In the genomic region with DNA sequence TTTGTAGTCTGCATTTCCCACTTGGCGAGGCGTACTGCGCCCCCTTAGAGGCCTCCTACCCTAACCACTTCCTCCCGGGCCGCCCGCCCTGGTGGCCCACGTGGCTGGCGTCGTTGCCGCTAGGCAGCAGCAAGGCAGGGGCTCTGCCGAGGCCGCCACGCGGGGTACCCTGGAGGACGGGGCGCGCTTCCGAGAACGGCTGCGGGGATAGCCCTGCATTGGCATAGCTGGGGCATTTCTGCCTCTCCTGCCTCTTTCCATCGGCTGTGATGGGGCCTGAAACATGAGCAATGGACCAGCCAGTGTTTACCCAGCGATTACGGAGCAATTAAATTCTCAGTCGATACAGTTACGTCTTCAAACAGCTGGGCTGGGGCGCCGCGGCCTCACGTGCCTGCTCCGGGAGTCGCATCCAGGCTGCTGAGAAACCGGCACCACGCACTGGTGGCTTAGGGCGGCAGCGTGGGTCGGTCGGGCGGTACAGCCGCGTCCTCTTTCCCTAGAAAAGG, we compare ENCODE assay signal across 9 cellular contexts. TPM values are rescaled to one million over a fixed set of nuclear protein-coding genes. Genes with fewer than 3 reads are reported as not detected.
DNase-seq lines count a peak whose midpoint lies in the region; ATAC-seq and TF ChIP-seq lines count a peak whose summit lies in the region.
"Had no signal": no experiment of that assay in that cellular context is flagged by ENCODE, and none has a peak within 500 bp of the region (broad histone marks: within the 10 kb centered on the region; RNA-seq: fewer than 3 reads in every experiment).

No MANE protein-coding gene starts in this region.

- H3K79me2 ChIP-seq in GM23248 (ENCODE audit: insufficient read depth), result no peaks in the 10 kb centered on the region

- no peak overlapping the region for H3K4me3 Mint-ChIP-seq in activated B cell treated with CpG ODN at 0.5 μM for 24 hours
- H3K4me3 Mint-ChIP-seq in natural killer cell treated with Interleukin-12 subunit alpha and Interleukin-12 subunit beta and Interleukin-15 and Interleukin-18, amount 100 ng/mL, for 72 hours, result no peak overlapping the region

- no peaks in the 10 kb centered on the region for H3K9me3 Mint-ChIP-seq in activated B cell treated with CpG ODN at 0.5 μM for 24 hours
- H3K9me3 Mint-ChIP-seq in natural killer cell treated with Interleukin-12 subunit alpha and Interleukin-12 subunit beta and Interleukin-15 and Interleukin-18, amount 100 ng/mL, for 72 hours, result no peaks in the 10 kb centered on the region

- H3K4me1 ChIP-seq in GM23248 (ENCODE audit: insufficient read depth), result no peaks in the 10 kb centered on the region
- H3K4me1 ChIP-seq in tibial nerve, result peaks cover 0 to 10% (median 0%) of the 10 kb centered on the region in 4 donors
- no peaks in the 10 kb centered on the region for H3K4me1 ChIP-seq in right atrium auricular region

- H3K27me3 Mint-ChIP-seq in activated B cell treated with CpG ODN at 0.5 μM for 24 hours, result peaks cover 9% of the 10 kb centered on the region
- H3K27me3 Mint-ChIP-seq in natural killer cell treated with Interleukin-12 subunit alpha and Interleukin-12 subunit beta and Interleukin-15 and Interleukin-18, amount 100 ng/mL, for 72 hours, result peaks cover 13 to 15% of the 10 kb centered on the region in 2 donors

- H3K4me1 Mint-ChIP-seq in activated B cell treated with CpG ODN at 0.5 μM for 24 hours, result peaks cover 24% of the 10 kb centered on the region
- H3K4me1 Mint-ChIP-seq in natural killer cell treated with Interleukin-12 subunit alpha and Interleukin-12 subunit beta and Interleukin-15 and Interleukin-18, amount 100 ng/mL, for 72 hours (ENCODE audit: low read depth in 2 of 2), result peaks cover 3 to 7% of the 10 kb centered on the region in 2 donors

- no peak for TF ChIP-seq POLR2A in tibial nerve (IDR thresholded peaks at IDR 0.05)

- no peak overlapping the region for H3K9ac ChIP-seq in GM23248

- H2AFZ ChIP-seq in GM23248, result no peak overlapping the region

- peaks cover 27% of the 10 kb centered on the region for H3K27me3 ChIP-seq in GM23248 (replicated peaks; ENCODE audit: insufficient read depth)
- H3K27me3 ChIP-seq in tibial nerve, result peaks cover 0 to 15% of the 10 kb centered on the region in 2 donors
- H3K27me3 ChIP-seq in right atrium auricular region, result no peaks in the 10 kb centered on the region

- TF ChIP-seq CTCF in activated B cell treated with CpG ODN at 0.5 μM for 24 hours (IDR thresholded peaks at IDR 0.05) (no peak), tibial nerve (IDR thresholded peaks at IDR 0.05) (no peak), right atrium auricular region (IDR thresholded peaks at IDR 0.05) (no peak)

- in situ Hi-C loops in GM23248 (cut with MboI), result no loop called here

- no peaks in the 10 kb centered on the region for H3K9me2 ChIP-seq in GM23248 (ENCODE audit: insufficient read depth)

- intact Hi-C loops in activated B cell treated with CpG ODN at 0.5 μM for 24 hours (cut with micrococcal nuclease), result no loop called here

- H3K4me3 ChIP-seq in GM23248 (no peak overlapping the region), tibial nerve (no peak overlapping the region), right atrium auricular region (no peak overlapping the region)
- H3K4me3 ChIP-seq: skin epidermis had no signal

- ATAC-seq in activated B cell treated with CpG ODN at 0.5 μM for 24 hours (ENCODE audit: low read depth) (peak; percentile 34), HG02588 (IDR thresholded peaks at IDR 0.05; ENCODE audit: unreplicated experiment) (no peak)
- ATAC-seq in natural killer cell treated with Interleukin-12 subunit alpha and Interleukin-12 subunit beta and Interleukin-15 and Interleukin-18, amount 100 ng/mL, for 72 hours, result no peak

- POLR2A ChIA-PET in activated B cell treated with CpG ODN at 0.5 μM for 24 hours (lab: Charles Lee), result no interaction called here

- WGBS in GM23248 (ENCODE audit: low coverage in 1 of 2, low lambda C conversion rate in 2 of 2, missing lambda C conversion rate in 2 of 2), 2 experiments, result 42 to 49% methylated on average over 40 of the region's 40 CpGs
- 56 to 69% methylated on average over 34 to 40 of the region's 40 CpGs for WGBS in tibial nerve, 2 donors

- CTCF ChIA-PET in activated B cell treated with CpG ODN at 0.5 μM for 24 hours (lab: Charles Lee), result no interaction called here

- H3K36me3 ChIP-seq in GM23248 (ENCODE audit: low read depth), result no peaks in the 10 kb centered on the region
- no peaks in the 10 kb centered on the region for H3K36me3 ChIP-seq in tibial nerve
- H3K36me3 ChIP-seq in right atrium auricular region, result no peaks in the 10 kb centered on the region

- H3K9me3 ChIP-seq in GM23248 (ENCODE audit: low read depth) (no peaks in the 10 kb centered on the region), tibial nerve (no peaks in the 10 kb centered on the region), right atrium auricular region (no peaks in the 10 kb centered on the region)

- no peak for TF ChIP-seq EP300 in tibial nerve (IDR thresholded peaks at IDR 0.05)

- H3K27ac ChIP-seq in GM23248, result no peak overlapping the region
- no peak overlapping the region for H3K27ac ChIP-seq in tibial nerve
- H3K27ac ChIP-seq in right atrium auricular region, result no peak overlapping the region
- H3K27ac ChIP-seq: HL-60, skin epidermis had no signal

- no peak overlapping the region for H3K27ac Mint-ChIP-seq in activated B cell treated with CpG ODN at 0.5 μM for 24 hours
- no peak overlapping the region for H3K27ac Mint-ChIP-seq in natural killer cell treated with Interleukin-12 subunit alpha and Interleukin-12 subunit beta and Interleukin-15 and Interleukin-18, amount 100 ng/mL, for 72 hours

- no peaks in the 10 kb centered on the region for H3K36me3 Mint-ChIP-seq in activated B cell treated with CpG ODN at 0.5 μM for 24 hours (ENCODE audit: low read depth)
- no peaks in the 10 kb centered on the region for H3K36me3 Mint-ChIP-seq in natural killer cell treated with Interleukin-12 subunit alpha and Interleukin-12 subunit beta and Interleukin-15 and Interleukin-18, amount 100 ng/mL, for 72 hours

- peak; percentile 14 for DNase-seq in GM23248
- peak; percentile 51 to 78 for DNase-seq in NCI-H187 (lab: John Stamatoyannopoulos, UW)
- no peak for DNase-seq in activated B cell treated with CpG ODN at 0.5 μM for 24 hours
- peak; percentile 34 for DNase-seq in natural killer cell treated with Interleukin-12 subunit alpha and Interleukin-12 subunit beta and Interleukin-15 and Interleukin-18, amount 100 ng/mL, for 72 hours (ENCODE audit: low spot score)
- DNase-seq in tibial nerve (ENCODE audit: low spot score in 2 of 2), result no peak
- DNase-seq in right atrium auricular region (ENCODE audit: low spot score), result no peak

- H4K20me1 ChIP-seq in GM23248 (ENCODE audit: insufficient read depth), result no peaks in the 10 kb centered on the region

- H3K4me2 ChIP-seq in GM23248 (ENCODE audit: unreplicated experiment), result no peak overlapping the region

- H3F3A ChIP-seq in GM23248 (ENCODE audit: insufficient read depth), result no peaks in the 10 kb centered on the region

RNA-seq across cellular contexts. Expression of a gene that starts 38.1 kb away (rescaled TPM):
- not detected in 2 replicates for total RNA-seq in GM23248 (2014; rRNA removed; shearing (Covaris generic))
- 0.03 TPM in 1 of 2 replicates, not detected in the other for polyA plus RNA-seq in GM23248 (2016; fragmentation: Nextera tagmentation; extraction: Ambion mirVana)
- total RNA-seq in activated B cell treated with CpG ODN at 0.5 μM for 24 hours (not detected in 2 replicates), tibial nerve (1 to 10 TPM in 3 of 4 donors, under 1 TPM in 1; 0.84 to 6.5 (median 1.6) TPM), right atrium auricular region (under 1 TPM; 0.39 to 0.67 TPM)
- 1 to 10 TPM in 1 of 2 donors, under 1 TPM in 1; 0.22 to 1.1 TPM for total RNA-seq in natural killer cell treated with Interleukin-12 subunit alpha and Interleukin-12 subunit beta and Interleukin-15 and Interleukin-18, amount 100 ng/mL, for 72 hours

Comparison
In these comparisons a context has a peak if more than half of its experiments do, and no peak if none do; other contexts are left out.
1. DNase-seq: peak in GM23248 (single experiment), NCI-H187 (2 of 2) and natural killer cell treated with Interleukin-12 subunit alpha and Interleukin-12 subunit beta and Interleukin-15 and Interleukin-18, amount 100 ng/mL, for 72 hours (single experiment); none in activated B cell treated with CpG ODN at 0.5 μM for 24 hours (single experiment), tibial nerve (0 of 2) and right atrium auricular region (single experiment).